Comparison of ENCODE assay signal across 8 cellular contexts in the genomic region with DNA sequence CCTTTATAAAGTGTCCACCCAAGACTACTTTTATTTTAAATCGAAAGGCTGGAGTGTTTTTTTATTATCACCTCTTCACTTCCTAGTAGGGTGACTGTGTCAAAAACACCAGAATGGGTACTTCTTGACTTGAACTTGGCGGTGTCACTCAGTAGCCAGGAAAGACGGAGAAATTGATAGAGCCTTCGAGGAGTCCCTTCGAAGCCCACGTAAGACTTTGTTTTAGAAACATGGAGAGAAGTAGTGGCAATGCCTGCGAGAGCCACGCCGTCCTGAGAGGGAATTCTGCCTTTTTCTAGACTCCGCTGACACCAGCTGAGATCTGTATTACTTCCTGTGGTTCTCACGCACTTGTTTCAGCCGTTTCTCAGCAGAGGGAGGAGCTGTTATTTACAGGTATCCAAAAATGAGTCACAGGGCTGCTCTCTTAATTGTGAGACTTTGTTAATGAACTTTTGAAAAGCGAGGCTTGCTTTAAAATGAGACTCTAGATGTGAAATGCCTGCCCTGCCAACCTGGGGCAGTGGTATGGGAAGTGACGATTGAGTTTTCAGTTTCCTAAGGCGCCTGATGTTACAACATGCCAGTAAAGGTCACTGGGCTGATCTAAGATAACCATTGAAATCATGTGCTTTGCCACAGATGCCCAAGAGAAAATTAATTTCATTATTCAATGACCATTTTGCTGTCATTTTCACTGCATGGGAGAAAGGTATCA. TPM values are rescaled to one million over a fixed set of nuclear protein-coding genes. Genes with fewer than 3 reads are reported as not detected.
A peak's percentile ranks its signal among the peaks of the same experiment; 100 is the strongest.
DNase-seq lines count a peak whose midpoint lies in the region; ATAC-seq lines count a peak whose summit lies in the region.

No MANE protein-coding gene starts in this region.

- H3K27me3 Mint-ChIP-seq in activated naive CD4-positive, alpha-beta T cell treated with anti-CD3 and anti-CD28 coated beads, Interleukin-2, amount 50 U/mL, for 24 hours, result no peaks in the 10 kb centered on the region

- H3K4me3 ChIP-seq in SJCRH30 (peak overlapping the region; percentile 73), iPS DF 6.9 (ENCODE audit: low read length) (peak overlapping the region; percentile 10; the same call in 1 of the 2 replicates)

- H3K36me3 Mint-ChIP-seq in activated naive CD4-positive, alpha-beta T cell treated with anti-CD3 and anti-CD28 coated beads, Interleukin-2, amount 50 U/mL, for 24 hours, result peaks cover 16% of the 10 kb centered on the region

- H3K4me1 ChIP-seq in SJCRH30 (peaks cover 4% of the 10 kb centered on the region; the same call in 1 of the 2 replicates), iPS DF 6.9 (ENCODE audit: control insufficient read depth, insufficient read depth, low read length) (peaks cover 3% of the 10 kb centered on the region; the same call in 1 of the 2 replicates)

- no peaks in the 10 kb centered on the region for H3K9me3 Mint-ChIP-seq in activated naive CD4-positive, alpha-beta T cell treated with anti-CD3 and anti-CD28 coated beads, Interleukin-2, amount 50 U/mL, for 24 hours

- peak overlapping the region; percentile 91 for H3K27ac Mint-ChIP-seq in activated naive CD4-positive, alpha-beta T cell treated with anti-CD3 and anti-CD28 coated beads, Interleukin-2, amount 50 U/mL, for 24 hours

- WGBS in iPS DF 6.9 (ENCODE audit: insufficient coverage, insufficient read length), result no CpG with 5 or more reads among the region's 15 CpGs

- no peaks in the 10 kb centered on the region for H3K9me3 ChIP-seq in SJCRH30 (replicated peaks)
- H3K9me3 ChIP-seq in iPS DF 6.9 (ENCODE audit: control insufficient read depth, insufficient read depth, low read length), result no peaks in the 10 kb centered on the region

- DNase-seq in SJCRH30 (peak; percentile 10 to 55), iPS DF 6.9 (ENCODE audit: low read depth, low spot score) (no peak), NCI-H345 (lab: John Stamatoyannopoulos, UW) (no peak), SK-N-DZ (ENCODE audit: low spot score) (no peak)
- peak; percentile 53 for DNase-seq in stimulated activated CD4-positive, alpha-beta T cell treated with anti-CD3 and anti-CD28 coated beads, Interleukin-12 subunit alpha, Interleukin-12 subunit beta, amount 100 ng/mL, for 4 hours

- peak overlapping the region; percentile 31 for H3K27ac ChIP-seq in SJCRH30
- no peak overlapping the region for H3K27ac ChIP-seq in iPS DF 6.9 (ENCODE audit: low read length)

- H3K27me3 ChIP-seq in SJCRH30 (no peaks in the 10 kb centered on the region), iPS DF 6.9 (ENCODE audit: control insufficient read depth, insufficient read depth, low read length) (peaks cover 13% of the 10 kb centered on the region; the same call in 1 of the 2 replicates)

- ATAC-seq in GM18909 (IDR thresholded peaks at IDR 0.05; ENCODE audit: poor library complexity, unreplicated experiment) (peak; percentile 63), HG03064 (IDR thresholded peaks at IDR 0.05; ENCODE audit: low read depth, unreplicated experiment) (peak; percentile 52)

- H3K4me3 Mint-ChIP-seq in activated naive CD4-positive, alpha-beta T cell treated with anti-CD3 and anti-CD28 coated beads, Interleukin-2, amount 50 U/mL, for 24 hours, result peak overlapping the region; percentile 92

- H3K36me3 ChIP-seq in SJCRH30 (peaks cover under 1% of the 10 kb centered on the region), iPS DF 6.9 (ENCODE audit: control insufficient read depth, insufficient read depth, low read length) (no peaks in the 10 kb centered on the region)

- H3K4me1 Mint-ChIP-seq in activated naive CD4-positive, alpha-beta T cell treated with anti-CD3 and anti-CD28 coated beads, Interleukin-2, amount 50 U/mL, for 24 hours, result peaks cover 52% of the 10 kb centered on the region

RNA-seq across cellular contexts. Expression of a gene that starts 0.9 kb away (rescaled TPM):
- total RNA-seq in SJCRH30 (2014; rRNA removed; shearing (Covaris generic)), result 16.1 and 16.6 TPM in 2 replicates
- not detected in 2 replicates for polyA plus RNA-seq in SK-N-DZ (2014; cell fraction: cytosol; rRNA removed)
- not detected in 2 replicates for polyA plus RNA-seq in SK-N-DZ (2014; cell fraction: nucleus; rRNA removed)

RNA-seq across cellular contexts. Expression of a gene that starts 55.8 kb away (rescaled TPM):
- total RNA-seq in SJCRH30 (2014; rRNA removed; shearing (Covaris generic)), result 116 and 118 TPM in 2 replicates
- polyA plus RNA-seq in SK-N-DZ (2014; cell fraction: cytosol; rRNA removed), result 214 and 220 TPM in 2 replicates
- 118 and 147 TPM in 2 replicates for polyA plus RNA-seq in SK-N-DZ (2014; cell fraction: nucleus; rRNA removed)

Comparison
In these comparisons a context has a peak if more than half of its experiments do, and no peak if none do; other contexts are left out.
1. DNase-seq: peak in SJCRH30 (2 of 2) and stimulated activated CD4-positive, alpha-beta T cell treated with anti-CD3 and anti-CD28 coated beads, Interleukin-12 subunit alpha, Interleukin-12 subunit beta, amount 100 ng/mL, for 4 hours (single experiment); none in iPS DF 6.9 (single experiment), NCI-H345 (single experiment) and SK-N-DZ (single experiment).